ENCODE assay signal across 25 cellular contexts in the genomic region with DNA sequence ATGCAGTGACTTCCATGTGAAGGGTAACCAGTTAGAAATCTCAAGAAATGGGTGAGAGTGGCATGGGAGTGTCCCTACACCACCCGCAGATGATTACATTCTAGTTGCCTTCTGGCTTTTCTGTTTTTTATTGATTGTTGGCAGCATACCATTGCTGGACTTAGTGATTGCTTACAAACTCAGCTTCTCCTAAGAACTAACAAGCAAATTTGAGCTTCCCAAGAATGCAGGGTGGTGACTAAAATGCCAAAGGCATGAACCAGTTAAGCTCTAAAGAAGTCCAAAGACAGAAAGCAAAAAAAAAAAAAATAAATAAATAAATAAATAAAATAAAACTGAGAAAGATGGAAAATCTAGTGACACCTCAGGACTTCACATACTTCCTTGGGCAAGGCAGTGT.
"Had no signal": no experiment of that assay in that cellular context is flagged by ENCODE, and none has a peak within 500 bp of the region (broad histone marks: within the 10 kb centered on the region; RNA-seq: fewer than 3 reads in every experiment).

No MANE protein-coding gene starts in this region.

- DNase-seq: activated CD4-positive, alpha-beta memory T cell treated with anti-CD3 and anti-CD28 coated beads, Interleukin-2, amount 10 ng/mL, durations not matched to agents 7 days and 5 days; activated CD4-positive, alpha-beta T cell treated with anti-CD3 and anti-CD28 coated beads for 1 hour; activated CD4-positive, alpha-beta T cell treated with anti-CD3 and anti-CD28 coated beads for 48 hours; activated CD4-positive, CD25-positive, alpha-beta regulatory T cell; activated CD8-positive, alpha-beta memory T cell treated with anti-CD3 and anti-CD28 coated beads for 24 hours; activated CD8-positive, alpha-beta memory T cell treated with anti-CD3 and anti-CD28 coated beads, Interleukin-2, amount 10 ng/mL, durations not matched to agents 7 days and 5 days; activated CD8-positive, alpha-beta memory T cell treated with anti-CD3 and anti-CD28 coated beads, Interleukin-2, amount 50 U/mL, for 48 hours; activated effector memory CD4-positive, alpha-beta T cell treated with Interleukin-2 at 50 U/mL for 16 hours; activated naive CD4-positive, alpha-beta T cell treated with anti-CD3 and anti-CD28 coated beads, Interleukin-2, amount 10 ng/mL, durations not matched to agents 7 days and 5 days; activated T-cell treated with anti-CD3 and anti-CD28 coated beads, Interleukin-2, amount 50 U/mL, for 48 hours; amniotic stem cell; aorta; NCI-H1105; NCI-H1417 treated with DMSO at 0.1 percent for 48 hours; NCI-H187 treated with DMSO at 0.1 percent for 48 hours; NCI-H2081; NCI-H226; NCI-H524 treated with DMSO at 0.1 percent for 48 hours; SHP77; SJCRH30; T1000; WERI-Rb-1 had no signal

- H3K27me3 ChIP-seq: cardiac muscle cell had no signal

- H3K9me3 ChIP-seq: SJCRH30 had no signal

- ATAC-seq: activated CD8-positive, alpha-beta memory T cell treated with anti-CD3 and anti-CD28 coated beads, Interleukin-2, amount 10 ng/mL, durations not matched to agents 7 days and 5 days; Panc1 had no signal

- H3K4me3 ChIP-seq: cardiac muscle cell, SJCRH30, SK-N-MC had no signal

- H3K4me1 ChIP-seq: SJCRH30 had no signal

- H3K36me3 ChIP-seq: cardiac muscle cell, SJCRH30, WERI-Rb-1 had no signal

- H3K27ac ChIP-seq: cardiac muscle cell, SJCRH30, SK-N-MC, WERI-Rb-1 had no signal
